ENCODE assay signal across 8 cellular contexts in genomic region chr10:32865170-32865569, GRCh38.
"Had no signal": no experiment of that assay in that cellular context is flagged by ENCODE, and none has a peak within 500 bp of the region (broad histone marks: within the 10 kb centered on the region; RNA-seq: fewer than 3 reads in every experiment).

No MANE protein-coding gene starts in this region.

- ATAC-seq: HepG2 had no signal

- FAIRE-seq: HepG2 had no signal

- H2AFZ ChIP-seq: GM23248 had no signal

- DNase-seq: GM23248, GOT3, H9, HCEC 1CT, HFFc6, KG1 had no signal

- H3K4me3 ChIP-seq: GM23248 had no signal

- H3K27ac ChIP-seq: GM23248, HL-60 had no signal

- H3K9ac ChIP-seq: GM23248 had no signal
